ENCODE assay signal across 3 cellular contexts in genomic region chr20:47227119-47227518, GRCh38.
TF ChIP-seq lines count a peak whose summit lies in the region.

No MANE protein-coding gene starts in this region.

TF ChIP-seq in HepG2, 621 proteins besides CTCF, POLR2A, EP300 and RAD21:
- no peak for TF ChIP-seq SOX6 (IDR thresholded peaks at IDR 0.05)
- no peak for TF ChIP-seq SOX6 (CRISPR knock-in tag; IDR thresholded peaks at IDR 0.05)
- 0 out of 2 replicates have a peak, but pooled peaks have one; percentile 22 for TF ChIP-seq ZNF530 (CRISPR knock-in tag; IDR thresholded peaks at IDR 0.05; ENCODE audit: low read depth)
- TF ChIP-seq ZBTB7B (CRISPR knock-in tag; IDR thresholded peaks at IDR 0.05): no peak

TF ChIP-seq in GM23338, 12 proteins besides CTCF, POLR2A, EP300 and RAD21 (continued from another document):
- TF ChIP-seq ZNF114 (CRISPR knock-in tag; IDR thresholded peaks at IDR 0.05): no peak
- TF ChIP-seq EZH2phosphoT487 (IDR thresholded peaks at IDR 0.05; ENCODE audit: unreplicated experiment): no peak
- no peak for TF ChIP-seq ZNF462 (CRISPR knock-in tag; IDR thresholded peaks at IDR 0.05)
- no peak for TF ChIP-seq STAT1 (IDR thresholded peaks at IDR 0.05; ENCODE audit: unreplicated experiment)
- TF ChIP-seq EZH2 (IDR thresholded peaks at IDR 0.05; ENCODE audit: low read depth, unreplicated experiment): no peak
- TF ChIP-seq REST (IDR thresholded peaks at IDR 0.05; ENCODE audit: unreplicated experiment): no peak
- no peak for TF ChIP-seq ZNF331 (CRISPR knock-in tag; IDR thresholded peaks at IDR 0.05; ENCODE audit: low read depth)
- TF ChIP-seq NANOG (IDR thresholded peaks at IDR 0.05; ENCODE audit: borderline replicate concordance): no peak
- TF ChIP-seq ETS1 (IDR thresholded peaks at IDR 0.05): no peak

TF ChIP-seq in K562, 482 proteins besides CTCF, POLR2A, EP300 and RAD21 (continued from another document):
- TF ChIP-seq ZNF436 (CRISPR knock-in tag; IDR thresholded peaks at IDR 0.05) (no peak), CTBP1 (IDR thresholded peaks at IDR 0.05; ENCODE audit: borderline replicate concordance) (no peak), POLR2AphosphoS2 (IDR thresholded peaks at IDR 0.05; ENCODE audit: low read length) (peak; percentile 62; the same call in 1 of the 2 replicates), CBFA2T2 (conservative IDR thresholded peaks at IDR 0.05) (no peak), E2F6 (IDR thresholded peaks at IDR 0.05; ENCODE audit: borderline replicate concordance in 1 of 2, extremely low read depth in 1 of 2, insufficient read depth in 1 of 2, insufficient read length in 1 of 2, low read depth in 1 of 2, low read length in 1 of 2, poor library complexity in 1 of 2, severe bottlenecking in 1 of 2) (no peak), PCBP2 (IDR thresholded peaks at IDR 0.05; ENCODE audit: low read depth, low read length, poor library complexity, severe bottlenecking) (no peak), TFAM (CRISPR knock-in tag; conservative IDR thresholded peaks at IDR 0.05) (no peak), DMBX1 (CRISPR knock-in tag; IDR thresholded peaks at IDR 0.05; ENCODE audit: borderline replicate concordance) (no peak), ETV1 (tag; conservative IDR thresholded peaks at IDR 0.05; ENCODE audit: low read depth) (no peak), ZBTB11 (CRISPR knock-in tag; IDR thresholded peaks at IDR 0.05) (peak in 1 of 3 experiments; percentile 52; a peak in 2 of 6 replicates), ZNF140 (CRISPR knock-in tag; IDR thresholded peaks at IDR 0.05) (no peak), ZBTB2 (IDR thresholded peaks at IDR 0.05) (no peak), PTRF (tag; IDR thresholded peaks at IDR 0.05) (no peak), SLC30A9 (CRISPR knock-in tag; IDR thresholded peaks at IDR 0.05) (no peak)
